In the genomic region with DNA sequence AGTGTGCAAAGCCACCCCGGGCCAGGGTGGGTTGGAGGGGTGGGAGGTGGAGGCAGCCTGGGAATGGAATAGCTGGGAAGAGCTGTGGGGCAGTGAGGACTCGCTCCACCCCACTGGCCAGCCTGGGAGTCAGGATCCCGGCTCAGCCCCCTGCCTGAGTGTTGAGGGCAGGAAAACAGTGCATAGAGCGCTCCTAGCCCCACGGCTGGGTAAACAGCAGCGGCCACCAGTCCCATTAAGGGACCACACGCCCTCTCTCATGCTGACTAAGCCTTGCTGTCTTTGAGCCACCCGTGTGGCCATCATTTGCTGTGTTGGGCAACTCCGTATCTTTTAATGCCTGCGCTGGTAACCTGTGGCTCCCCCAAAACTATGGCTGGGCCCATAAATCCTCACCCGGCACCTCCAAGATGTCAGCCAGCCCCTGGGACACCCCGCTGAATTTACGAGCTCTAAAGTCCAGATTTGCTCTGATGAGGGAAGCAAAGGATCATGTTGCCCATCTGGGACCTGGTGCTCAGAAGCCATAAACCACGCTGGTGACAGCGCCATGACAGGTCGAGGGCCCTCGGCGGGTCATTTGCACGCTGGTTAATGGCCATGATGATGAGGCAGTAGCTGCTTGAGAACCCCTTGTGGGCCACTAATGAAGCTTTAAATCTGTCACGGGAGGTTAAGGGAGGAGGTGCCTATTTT, we compare ENCODE assay signal across 15 cellular contexts. TPM values are rescaled to one million over a fixed set of nuclear protein-coding genes. Genes with fewer than 3 reads are reported as not detected.
DNase-seq lines count a peak whose midpoint lies in the region; ATAC-seq, FAIRE-seq and TF ChIP-seq lines count a peak whose summit lies in the region.
"Had no signal": no experiment of that assay in that cellular context is flagged by ENCODE, and none has a peak within 500 bp of the region (broad histone marks: within the 10 kb centered on the region; RNA-seq: fewer than 3 reads in every experiment).

No MANE protein-coding gene starts in this region.

- H3K9me3 ChIP-seq in H1 (ENCODE audit: insufficient read depth in 2 of 2, low read depth in 1 of 2, low read length in 1 of 2) = no peaks in the 10 kb centered on the region
- H3K9me3 ChIP-seq: adrenal gland had no signal

- FAIRE-seq in H1 (lab: Jason Lieb, UNC) = no peak
- FAIRE-seq: colon, kidney had no signal

- WGBS in H1 (ENCODE audit: extremely low coverage in 1 of 2, insufficient coverage in 1 of 2, insufficient read length in 1 of 2, insufficient replicate concordance in 2 of 2, low coverage in 1 of 2, low lambda C conversion rate in 2 of 2, missing lambda C conversion rate in 1 of 2), 2 experiments = 84% methylated on average over 19 of the region's 20 CpGs; no CpG with 5 or more reads in 1 of the 2 experiments

- no peak overlapping the region for H3K56ac ChIP-seq in H1 (replicated peaks; ENCODE audit: insufficient read length, low read depth, low read length)

- H3K27me3 ChIP-seq in H1 (replicated peaks in 1 of 4; ENCODE audit: control insufficient read depth in 3 of 4, extremely low read depth in 1 of 4, insufficient read depth in 3 of 4, low read length in 3 of 4) = no peaks in the 10 kb centered on the region
- H3K27me3 ChIP-seq: adrenal gland had no signal

- peak overlapping the region; percentile 3; the same call in 1 of the 2 replicates for H2AFZ ChIP-seq in H1 (ENCODE audit: low read length)

- ATAC-seq in left lobe of liver (no peak), GM18870 (IDR thresholded peaks at IDR 0.05; ENCODE audit: unreplicated experiment) (no peak)

- H2BK12ac ChIP-seq in H1 (ENCODE audit: low read depth, low read length) = no peak overlapping the region

- no peak overlapping the region for H2AK5ac ChIP-seq in H1 (ENCODE audit: low read depth, low read length)

- no peaks in the 10 kb centered on the region for H3K79me2 ChIP-seq in H1 (ENCODE audit: control insufficient read depth in 1 of 2, insufficient read depth in 2 of 2, low read length in 2 of 2)

- H3K9ac ChIP-seq in H1 (replicated peaks in 1 of 4; ENCODE audit: extremely low read depth in 1 of 4, low read depth in 3 of 4, low read length in 3 of 4) = no peak overlapping the region

- CTCF ChIA-PET in H1 (lab: Charles Lee; ENCODE audit: partially characterized antibody) = interaction anchor here (0.6 to 1.9 kb wide), 10 partner anchors 8 to 361 kb away, joined by 3 to 6 read pairs (median 3); no protein-coding TSS in a partner anchor

- H4K20me1 ChIP-seq in H1 (replicated peaks in 1 of 2; ENCODE audit: control insufficient read depth in 1 of 2, insufficient read depth in 2 of 2, low read length in 2 of 2) = peaks cover 0 to 4% of the 10 kb centered on the region in 2 experiments

- no peak overlapping the region for H3K4ac ChIP-seq in H1 (replicated peaks; ENCODE audit: insufficient read length, low read depth, low read length)

- no peak overlapping the region for H3K14ac ChIP-seq in H1 (ENCODE audit: insufficient read length)

- no peak for TF ChIP-seq CTCF in H1 (IDR thresholded peaks at IDR 0.05; ENCODE audit: control extremely low read depth in 1 of 3, insufficient read depth in 1 of 3, low read depth in 1 of 3, low read length in 3 of 3)

- H3K4me2 ChIP-seq in H1 (ENCODE audit: insufficient read depth in 1 of 2, low read depth in 2 of 2, low read length in 2 of 2) = no peak overlapping the region

- no peak overlapping the region for H2BK120ac ChIP-seq in H1 (replicated peaks; ENCODE audit: low read depth, low read length)

- no peak for TF ChIP-seq RAD21 in H1 (IDR thresholded peaks at IDR 0.05 in 1 of 2, conservative IDR thresholded peaks at IDR 0.05 in 1 of 2; ENCODE audit: low read depth in 2 of 2, low read length in 2 of 2)

- H3K4me3 ChIP-seq in H1 (ENCODE audit: extremely low read depth in 1 of 4, insufficient read depth in 2 of 4, low read depth in 3 of 4, low read length in 4 of 4) (no peak overlapping the region), skin epidermis (no peak overlapping the region)
- H3K4me3 ChIP-seq: adrenal gland had no signal

- H4K8ac ChIP-seq in H1 (ENCODE audit: extremely low read depth, insufficient read depth, low read length) = no peak overlapping the region

- TF ChIP-seq EP300 in H1 (IDR thresholded peaks at IDR 0.05; ENCODE audit: borderline replicate concordance in 1 of 2, low read depth in 2 of 2, low read length in 2 of 2) = no peak

- no peak overlapping the region for H4K91ac ChIP-seq in H1 (replicated peaks; ENCODE audit: insufficient read length, low read length)

- H3K4me1 ChIP-seq in H1 (replicated peaks in 1 of 4; ENCODE audit: control insufficient read depth in 3 of 4, insufficient read depth in 4 of 4, low read length in 3 of 4) = peaks cover 2 to 9% (median 4%) of the 10 kb centered on the region in 4 experiments; a peak in 3 of 7 replicates

- POLR2A ChIA-PET in H1 (lab: Charles Lee; ENCODE audit: partially characterized antibody) = interaction anchor here (1.9 kb wide), 1 partner anchor 35 kb away, joined by 4 read pairs; a partner anchor contains a TSS

- H3K23me2 ChIP-seq in H1 (ENCODE audit: low read depth, low read length) = peaks cover 4% of the 10 kb centered on the region; the same call in 1 of the 2 replicates

- H3K27ac ChIP-seq in H1 (ENCODE audit: low read depth, low read length) (no peak overlapping the region), skin epidermis (peak overlapping the region in 14 of 21 experiments; percentile 11 to 81 (median 67))
- H3K27ac ChIP-seq: adrenal gland, RWPE1 had no signal

- H3K23ac ChIP-seq in H1 (ENCODE audit: insufficient read length) = no peak overlapping the region

- DNase-seq in HuH-7 (ENCODE audit: low spot score) = peak; percentile 50
- DNase-seq in NCI-H510A (lab: John Stamatoyannopoulos, UW) = peak; percentile 40
- DNase-seq in H1 (ENCODE audit: low read depth in 1 of 2, low spot score in 2 of 2) = no peak
- no peak for DNase-seq in left lobe of liver (ENCODE audit: low spot score)
- no peak for DNase-seq in iPS-NIHi11 (ENCODE audit: low spot score)
- DNase-seq: activated T-cell treated with anti-CD3 and anti-CD28 coated beads, Interleukin-2, amount 50 U/mL, for 24 hours; adrenal gland; CD4-positive, CD25-positive, alpha-beta regulatory T cell; kidney; NCI-H82; stimulated activated CD8-positive, alpha-beta memory T cell treated with anti-CD3 and anti-CD28 coated beads, Interleukin-4, amount 100 ng/mL, for 48 hours had no signal

- no peaks in the 10 kb centered on the region for H3K79me1 ChIP-seq in H1 (ENCODE audit: low read depth, low read length)

- TF ChIP-seq POLR2A in H1 (IDR thresholded peaks at IDR 0.05; ENCODE audit: control extremely low read depth in 1 of 2, low read depth in 2 of 2, low read length in 2 of 2) = no peak

- no peaks in the 10 kb centered on the region for H3K36me3 ChIP-seq in H1 (ENCODE audit: control insufficient read depth in 2 of 4, insufficient read depth in 4 of 4, low read length in 3 of 4)
- H3K36me3 ChIP-seq: adrenal gland had no signal

- H2BK5ac ChIP-seq in H1 (ENCODE audit: low read depth, low read length) = no peak overlapping the region

- H2BK15ac ChIP-seq in H1 (ENCODE audit: low read length) = no peak overlapping the region

- H4K5ac ChIP-seq in H1 (ENCODE audit: insufficient read length, low read depth, low read length) = no peak overlapping the region

- H3K18ac ChIP-seq in H1 (ENCODE audit: extremely low read depth, low read length) = peak overlapping the region; percentile 2; the same call in 1 of the 2 replicates

- no peak overlapping the region for H2BK20ac ChIP-seq in H1 (ENCODE audit: low read length)

TF ChIP-seq in H1, 55 proteins besides CTCF, POLR2A, EP300 and RAD21 (continues in another document):
- no peak for TF ChIP-seq ASH2L (IDR thresholded peaks at IDR 0.05; ENCODE audit: low read length)
- TF ChIP-seq YY1 (IDR thresholded peaks at IDR 0.05; ENCODE audit: low read depth, low read length) = no peak
- TF ChIP-seq TEAD4 (IDR thresholded peaks at IDR 0.05; ENCODE audit: low read depth, low read length) = no peak
- TF ChIP-seq CBX5 (IDR thresholded peaks at IDR 0.05; ENCODE audit: low read depth, low read length) = no peak
- TF ChIP-seq KDM1A (IDR thresholded peaks at IDR 0.05; ENCODE audit: borderline replicate concordance, low read length) = no peak
- TF ChIP-seq SP2 (IDR thresholded peaks at IDR 0.05; ENCODE audit: low read length) = no peak
- no peak for TF ChIP-seq RNF2 (IDR thresholded peaks at IDR 0.05; ENCODE audit: borderline replicate concordance, low read depth, low read length, missing control alignments, poor library complexity, severe bottlenecking)
- no peak for TF ChIP-seq KDM5A (IDR thresholded peaks at IDR 0.05; ENCODE audit: low read length)
- TF ChIP-seq CTBP2 (IDR thresholded peaks at IDR 0.05; ENCODE audit: borderline replicate concordance, insufficient read depth, insufficient read length, low read length) = no peak
- TF ChIP-seq TAF1 (IDR thresholded peaks at IDR 0.05; ENCODE audit: low read depth, low read length) = no peak
- no peak for TF ChIP-seq BCL11A (IDR thresholded peaks at IDR 0.05; ENCODE audit: low read depth in 2 of 2, low read length in 2 of 2)
- TF ChIP-seq RFX5 (IDR thresholded peaks at IDR 0.05; ENCODE audit: borderline replicate concordance, low read depth, low read length) = no peak
- no peak for TF ChIP-seq FOSL1 (IDR thresholded peaks at IDR 0.05; ENCODE audit: insufficient read depth, low read depth, low read length)
- no peak for TF ChIP-seq SRF (IDR thresholded peaks at IDR 0.05; ENCODE audit: low read depth, low read length)

RNA-seq across cellular contexts. Expression of a gene that starts 34.9 kb away (rescaled TPM):
- total RNA-seq in H1 (2021; fragmentation: NEBNext Ultra II Directional; extraction: Animal tissue kit (Norgen Biotek cat#: 25700)) = 27.0 and 33.0 TPM in 2 replicates
- polyA plus RNA-seq in H1 (2011; rRNA removed) = 5.6 and 7.5 TPM in 2 replicates
- 18.7 TPM for polyA plus RNA-seq in H1 (2011; cell fraction: cytosol; rRNA removed)
- polyA plus RNA-seq in H1 (2011; cell fraction: nucleus; rRNA removed) = 3.3 TPM
- 25.4 to 44.2 TPM (median 29.6 TPM) in 4 replicates for polyA plus RNA-seq in H1 (2012, experiment 1 of 2)
- polyA plus RNA-seq in H1 (2012, experiment 2 of 2) = 8.1 TPM
- polyA plus RNA-seq in H1 (2013, experiment 1 of 2) = 49.2 TPM
- 48.2 TPM for polyA plus RNA-seq in H1 (2013, experiment 2 of 2)
- polyA minus RNA-seq in H1 (2011; rRNA and poly(A)+ RNA removed) = 3.8 and 4.2 TPM in 2 replicates
- 6.1 TPM for polyA minus RNA-seq in H1 (2011; cell fraction: cytosol; rRNA and poly(A)+ RNA removed)
- polyA minus RNA-seq in H1 (2011; cell fraction: nucleus; rRNA and poly(A)+ RNA removed) = 6.8 TPM
- 11.8 TPM for total RNA-seq in left lobe of liver

RNA-seq across cellular contexts. Expression of a gene that starts 49.9 kb away (rescaled TPM):
- total RNA-seq in H1 (2021; fragmentation: NEBNext Ultra II Directional; extraction: Animal tissue kit (Norgen Biotek cat#: 25700)) = 59.4 and 60.4 TPM in 2 replicates
- polyA plus RNA-seq in H1 (2011; rRNA removed) = 32.9 and 38.2 TPM in 2 replicates
- 66.1 TPM for polyA plus RNA-seq in H1 (2011; cell fraction: cytosol; rRNA removed)
- 111 TPM for polyA plus RNA-seq in H1 (2011; cell fraction: nucleus; rRNA removed)
- 33.1 to 58.0 TPM (median 48.2 TPM) in 4 replicates for polyA plus RNA-seq in H1 (2012, experiment 1 of 2)
- 8.9 TPM for polyA plus RNA-seq in H1 (2012, experiment 2 of 2)
- polyA plus RNA-seq in H1 (2013, experiment 1 of 2) = 57.6 TPM
- polyA plus RNA-seq in H1 (2013, experiment 2 of 2) = 50.1 TPM
- 37.6 and 38.0 TPM in 2 replicates for polyA minus RNA-seq in H1 (2011; rRNA and poly(A)+ RNA removed)
- 41.4 TPM for polyA minus RNA-seq in H1 (2011; cell fraction: cytosol; rRNA and poly(A)+ RNA removed)
- 80.9 TPM for polyA minus RNA-seq in H1 (2011; cell fraction: nucleus; rRNA and poly(A)+ RNA removed)
- total RNA-seq in left lobe of liver = 64.9 TPM

Comparison
In these comparisons a context has a peak if more than half of its experiments do, and no peak if none do; other contexts are left out.
1. DNase-seq: peak in HuH-7 (single experiment) and NCI-H510A (single experiment); none in H1 (0 of 2), left lobe of liver (single experiment) and iPS-NIHi11 (single experiment).